ENCODE assay signal across 24 cellular contexts in the genomic region with DNA sequence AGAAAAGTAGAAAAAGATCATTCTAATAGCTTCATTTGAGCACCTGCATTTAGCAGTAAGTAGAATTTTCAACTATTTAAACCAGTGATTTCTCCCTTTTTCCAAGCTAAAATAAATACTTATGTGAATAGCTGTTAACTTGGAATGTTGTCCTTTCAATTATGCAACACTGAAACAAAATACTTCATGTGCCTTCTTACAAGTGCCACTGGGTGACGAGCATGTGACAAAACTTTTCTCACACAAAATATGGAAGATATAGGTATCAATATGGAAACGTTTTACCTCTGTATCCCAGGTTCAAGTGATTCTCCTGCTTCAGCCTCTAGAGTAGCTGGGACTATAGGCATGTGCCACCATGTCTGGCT.
"Had no signal": no experiment of that assay in that cellular context is flagged by ENCODE, and none has a peak within 500 bp of the region (broad histone marks: within the 10 kb centered on the region; RNA-seq: fewer than 3 reads in every experiment).

No MANE protein-coding gene starts in this region.

- DNase-seq: colonic mucosa; cortex of kidney; dermis blood vessel endothelial cell; dorsolateral prefrontal cortex; effector CD4-positive, alpha-beta T cell; effector CD8-positive, alpha-beta T cell; effector memory CD4-positive, alpha-beta T cell; effector memory CD8-positive, alpha-beta T cell; endodermal cell; erythroblast; esophagus squamous epithelium; foreskin fibroblast; foreskin keratinocyte; foreskin melanocyte; gastrocnemius medialis; glutamatergic neuron; head of caudate nucleus; heart left ventricle; heart right ventricle had no signal

- H3K4me1 ChIP-seq: colonic mucosa, esophagus muscularis mucosa, esophagus squamous epithelium, foreskin keratinocyte, gastrocnemius medialis, gastroesophageal sphincter, heart left ventricle, heart right ventricle had no signal

- ATAC-seq: effector memory CD8-positive, alpha-beta T cell; esophagus mucosa; foreskin keratinocyte; gastrocnemius medialis; gastroesophageal sphincter; heart left ventricle; heart right ventricle had no signal

- H3K36me3 ChIP-seq: colonic mucosa, esophagus muscularis mucosa, esophagus squamous epithelium, gastrocnemius medialis, gastroesophageal sphincter, heart left ventricle, heart right ventricle had no signal

- H3K27ac ChIP-seq: colonic mucosa, coronary artery, dorsolateral prefrontal cortex, epithelial cell of prostate, esophagus muscularis mucosa, esophagus squamous epithelium, foreskin keratinocyte, gastrocnemius medialis, gastroesophageal sphincter, heart left ventricle, heart right ventricle had no signal

- H3K27me3 ChIP-seq: colonic mucosa, dorsolateral prefrontal cortex, esophagus muscularis mucosa, esophagus squamous epithelium, foreskin keratinocyte, gastrocnemius medialis, gastroesophageal sphincter, heart left ventricle, heart right ventricle had no signal

- H3K4me3 ChIP-seq: colonic mucosa, coronary artery, dorsolateral prefrontal cortex, esophagus muscularis mucosa, esophagus squamous epithelium, gastrocnemius medialis, gastroesophageal sphincter, heart left ventricle, heart right ventricle had no signal

- H3K9me3 ChIP-seq: colonic mucosa, esophagus muscularis mucosa, esophagus squamous epithelium, gastrocnemius medialis, gastroesophageal sphincter had no signal
